Comparison of ENCODE assay signal across 24 cellular contexts in genomic region chr3:195073866-195074860, GRCh38.
DNase-seq lines count a peak whose midpoint lies in the region; ATAC-seq and TF ChIP-seq lines count a peak whose summit lies in the region.
"Had no signal": no experiment of that assay in that cellular context is flagged by ENCODE, and none has a peak within 500 bp of the region (broad histone marks: within the 10 kb centered on the region; RNA-seq: fewer than 3 reads in every experiment).

No MANE protein-coding gene starts in this region.

- no peak overlapping the region for H3K23ac ChIP-seq in mesenchymal stem cell (ENCODE audit: low read length in 2 of 2)

- DNase-seq in activated T-cell treated with anti-CD3 and anti-CD28 coated beads, Interleukin-2, amount 50 U/mL, for 1 hour: peak; percentile 12
- no peak for DNase-seq in activated T-cell treated with anti-CD3 and anti-CD28 coated beads, Interleukin-2, amount 50 U/mL, for 72 hours
- DNase-seq in RWPE2 (ENCODE audit: low spot score): peak; percentile 34
- DNase-seq in mesenchymal stem cell: no peak
- DNase-seq in tibial artery: peak; percentile 5 to 45
- no peak for DNase-seq in A673 (ENCODE audit: low spot score)
- DNase-seq in EL: no peak
- DNase-seq in activated CD8-positive, alpha-beta T cell treated with anti-CD3 and anti-CD28 coated beads for 36 hours: no peak
- DNase-seq: activated CD4-positive, alpha-beta T cell treated with anti-CD3 and anti-CD28 coated beads for 4 hours; activated gamma-delta T cell; amygdala; caudate nucleus; foreskin melanocyte; GDM1; hypothalamus; NCI-H510A; stimulated activated CD4-positive, alpha-beta T cell treated with anti-CD3 and anti-CD28 coated beads, Interleukin-2, amount 100 ng/mL, for 24 hours; stimulated activated naive CD8-positive, alpha-beta T cell treated with anti-CD3 and anti-CD28 coated beads, Interleukin-15, Interleukin-2, amounts not matched to agents 100 U/mL and 50 U/mL, for 24 hours; SW 1271 had no signal

- H3K4me1 ChIP-seq in RWPE2 (ENCODE audit: insufficient read depth, poor library complexity, severe bottlenecking) (no peaks in the 10 kb centered on the region), mesenchymal stem cell (ENCODE audit: control insufficient read depth, insufficient read depth, low read depth, low read length) (peaks cover 9% of the 10 kb centered on the region), tibial artery (no peaks in the 10 kb centered on the region), A673 (ENCODE audit: insufficient read depth, low read length, poor library complexity, severe bottlenecking) (no peaks in the 10 kb centered on the region)
- H3K4me1 ChIP-seq: A549 had no signal

- ATAC-seq in activated T-cell treated with anti-CD3 and anti-CD28 coated beads, Interleukin-2, amount 50 U/mL, for 72 hours (replicated peaks in 1 of 2): no peak
- ATAC-seq in RWPE2 (ENCODE audit: low read depth): no peak
- no peak for ATAC-seq in activated CD8-positive, alpha-beta T cell treated with anti-CD3 and anti-CD28 coated beads for 36 hours
- ATAC-seq: A549; naive thymus-derived CD8-positive, alpha-beta T cell; stimulated activated naive CD8-positive, alpha-beta T cell treated with anti-CD3 and anti-CD28 coated beads, Interleukin-15, Interleukin-2, amounts not matched to agents 100 U/mL and 50 U/mL, for 24 hours had no signal

- 93% methylated on average over 25 of the region's 25 CpGs for WGBS in mesenchymal stem cell

- H3K27me3 Mint-ChIP-seq in activated T-cell treated with anti-CD3 and anti-CD28 coated beads, Interleukin-2, amount 50 U/mL, for 72 hours (ENCODE audit: low read depth): no peaks in the 10 kb centered on the region
- no peaks in the 10 kb centered on the region for H3K27me3 Mint-ChIP-seq in activated CD8-positive, alpha-beta T cell treated with anti-CD3 and anti-CD28 coated beads for 36 hours
- H3K27me3 Mint-ChIP-seq: naive thymus-derived CD8-positive, alpha-beta T cell; type B pancreatic cell had no signal

- H3K4me3 Mint-ChIP-seq in activated T-cell treated with anti-CD3 and anti-CD28 coated beads, Interleukin-2, amount 50 U/mL, for 72 hours: no peak overlapping the region
- no peak overlapping the region for H3K4me3 Mint-ChIP-seq in activated CD8-positive, alpha-beta T cell treated with anti-CD3 and anti-CD28 coated beads for 36 hours
- H3K4me3 Mint-ChIP-seq: naive thymus-derived CD8-positive, alpha-beta T cell; type B pancreatic cell had no signal

- no peak overlapping the region for H4K8ac ChIP-seq in mesenchymal stem cell (ENCODE audit: low read length)

- no peak overlapping the region for H2BK120ac ChIP-seq in mesenchymal stem cell (ENCODE audit: low read depth, low read length)

- H2BK5ac ChIP-seq in mesenchymal stem cell (ENCODE audit: low read depth, low read length, poor library complexity, severe bottlenecking): no peak overlapping the region

- no peak overlapping the region for H3K27ac Mint-ChIP-seq in activated T-cell treated with anti-CD3 and anti-CD28 coated beads, Interleukin-2, amount 50 U/mL, for 72 hours
- no peak overlapping the region for H3K27ac Mint-ChIP-seq in activated CD8-positive, alpha-beta T cell treated with anti-CD3 and anti-CD28 coated beads for 36 hours
- H3K27ac Mint-ChIP-seq: naive thymus-derived CD8-positive, alpha-beta T cell; type B pancreatic cell had no signal

- no peaks in the 10 kb centered on the region for H3K9me3 Mint-ChIP-seq in activated T-cell treated with anti-CD3 and anti-CD28 coated beads, Interleukin-2, amount 50 U/mL, for 72 hours
- no peaks in the 10 kb centered on the region for H3K9me3 Mint-ChIP-seq in activated CD8-positive, alpha-beta T cell treated with anti-CD3 and anti-CD28 coated beads for 36 hours
- H3K9me3 Mint-ChIP-seq: naive thymus-derived CD8-positive, alpha-beta T cell; type B pancreatic cell had no signal

- no peaks in the 10 kb centered on the region for H3K4me1 Mint-ChIP-seq in activated T-cell treated with anti-CD3 and anti-CD28 coated beads, Interleukin-2, amount 50 U/mL, for 72 hours (ENCODE audit: low read depth)
- H3K4me1 Mint-ChIP-seq in activated CD8-positive, alpha-beta T cell treated with anti-CD3 and anti-CD28 coated beads for 36 hours (ENCODE audit: low read depth): peaks cover 4% of the 10 kb centered on the region

- H3K27me3 ChIP-seq in RWPE2 (ENCODE audit: insufficient read depth, poor library complexity, severe bottlenecking): no peaks in the 10 kb centered on the region
- H3K27me3 ChIP-seq in mesenchymal stem cell (ENCODE audit: control insufficient read depth in 1 of 2, insufficient read depth in 1 of 2, low read length in 2 of 2): no peaks in the 10 kb centered on the region
- no peaks in the 10 kb centered on the region for H3K27me3 ChIP-seq in tibial artery
- no peaks in the 10 kb centered on the region for H3K27me3 ChIP-seq in A673 (replicated peaks; ENCODE audit: insufficient read depth, low read depth, low read length, poor library complexity)
- H3K27me3 ChIP-seq: dorsolateral prefrontal cortex had no signal

- no peak overlapping the region for H2BK15ac ChIP-seq in mesenchymal stem cell (ENCODE audit: low read depth, poor library complexity, severe bottlenecking)

- no peak overlapping the region for H2AK5ac ChIP-seq in mesenchymal stem cell (ENCODE audit: low read length, severe bottlenecking)

- no peak overlapping the region for H3K4me3 ChIP-seq in RWPE2 (ENCODE audit: severe bottlenecking)
- H3K4me3 ChIP-seq in mesenchymal stem cell (ENCODE audit: insufficient read depth in 1 of 2, low read depth in 1 of 2, low read length in 2 of 2): no peak overlapping the region
- H3K4me3 ChIP-seq in tibial artery: no peak overlapping the region
- H3K4me3 ChIP-seq in A673 (ENCODE audit: low read depth, low read length, poor library complexity, severe bottlenecking): no peak overlapping the region
- H3K4me3 ChIP-seq: A549, dorsolateral prefrontal cortex had no signal

- peak overlapping the region; percentile 4 for H4K91ac ChIP-seq in mesenchymal stem cell (ENCODE audit: low read length)

- TF ChIP-seq CTCF in RWPE2 (IDR thresholded peaks at IDR 0.05; ENCODE audit: poor library complexity, severe bottlenecking): no peak
- no peak for TF ChIP-seq CTCF in tibial artery (IDR thresholded peaks at IDR 0.05)
- TF ChIP-seq CTCF in A673 (conservative IDR thresholded peaks at IDR 0.05; ENCODE audit: low read depth, low read length): no peak
- TF ChIP-seq CTCF in activated CD8-positive, alpha-beta T cell treated with anti-CD3 and anti-CD28 coated beads for 36 hours (IDR thresholded peaks at IDR 0.05): no peak

- POLR2A ChIA-PET in A673 (lab: Charles Lee; ENCODE audit: low non-redundant PET): no interaction called here
- POLR2A ChIA-PET in activated CD8-positive, alpha-beta T cell treated with anti-CD3 and anti-CD28 coated beads for 36 hours (lab: Charles Lee): no interaction called here

- H2AFZ ChIP-seq in mesenchymal stem cell (ENCODE audit: low read depth, low read length): no peak overlapping the region

- peaks cover 0 to 2% of the 10 kb centered on the region in 2 donors for H3K36me3 Mint-ChIP-seq in activated T-cell treated with anti-CD3 and anti-CD28 coated beads, Interleukin-2, amount 50 U/mL, for 72 hours (ENCODE audit: insufficient read depth in 2 of 2)
- no peaks in the 10 kb centered on the region for H3K36me3 Mint-ChIP-seq in activated CD8-positive, alpha-beta T cell treated with anti-CD3 and anti-CD28 coated beads for 36 hours (ENCODE audit: low read depth)

- no peak overlapping the region for H3K4me2 ChIP-seq in mesenchymal stem cell (ENCODE audit: low read length, poor library complexity, severe bottlenecking)
- H3K4me2 ChIP-seq: A549 had no signal

- peaks cover 5% of the 10 kb centered on the region for H3K79me1 ChIP-seq in mesenchymal stem cell (replicated peaks; ENCODE audit: low read length, poor library complexity, severe bottlenecking)

- H3K14ac ChIP-seq in mesenchymal stem cell (ENCODE audit: low read length in 2 of 2): no peak overlapping the region

- H3K36me3 ChIP-seq in RWPE2 (ENCODE audit: low read depth) (no peaks in the 10 kb centered on the region), mesenchymal stem cell (ENCODE audit: control insufficient read depth in 1 of 2, insufficient read depth in 2 of 2, low read depth in 1 of 2, low read length in 2 of 2) (peaks cover 6 to 37% of the 10 kb centered on the region in 2 experiments), tibial artery (peaks cover 0 to 7% (median 6%) of the 10 kb centered on the region in 3 donors), A673 (ENCODE audit: insufficient read depth, low read length, poor library complexity, severe bottlenecking) (peaks cover 4% of the 10 kb centered on the region)

- no peak overlapping the region for H3K4ac ChIP-seq in mesenchymal stem cell (ENCODE audit: low read depth in 1 of 2, low read length in 2 of 2)

- H3K27ac ChIP-seq in RWPE2 (ENCODE audit: poor library complexity, severe bottlenecking) (no peak overlapping the region), mesenchymal stem cell (ENCODE audit: low read length, poor library complexity, severe bottlenecking) (no peak overlapping the region), tibial artery (no peak overlapping the region), A673 (ENCODE audit: low read depth, low read length, poor library complexity, severe bottlenecking) (no peak overlapping the region)
- H3K27ac ChIP-seq: A549, C4-2B, dorsolateral prefrontal cortex had no signal

- H3K9me3 ChIP-seq in RWPE2 (ENCODE audit: severe bottlenecking) (no peaks in the 10 kb centered on the region), mesenchymal stem cell (ENCODE audit: control insufficient read depth, low read length) (no peaks in the 10 kb centered on the region), tibial artery (no peaks in the 10 kb centered on the region), A673 (ENCODE audit: low read depth, low read length, poor library complexity, severe bottlenecking) (no peaks in the 10 kb centered on the region)
- H3K9me3 ChIP-seq: A549 had no signal

- no TSS peak for BruUV-seq in A673 (replicated peaks; lab: Mats Ljungman, UMichigan)

- CTCF ChIA-PET in A673 (lab: Charles Lee): no interaction called here
- CTCF ChIA-PET in activated CD8-positive, alpha-beta T cell treated with anti-CD3 and anti-CD28 coated beads for 36 hours (lab: Charles Lee): no interaction called here

- H2BK12ac ChIP-seq in mesenchymal stem cell (ENCODE audit: low read length in 2 of 2): no peak overlapping the region

- H3K9ac ChIP-seq in mesenchymal stem cell (ENCODE audit: low read length): no peak overlapping the region

- no peak overlapping the region for H3K18ac ChIP-seq in mesenchymal stem cell (ENCODE audit: low read depth in 1 of 2, low read length in 2 of 2)

- intact Hi-C loops in tibial artery (cut with DNase I; ENCODE audit: low total_unique reads) (no loop called here), A673 (cut with micrococcal nuclease; ENCODE audit: unreplicated experiment) (no loop called here)
- intact Hi-C loops in activated CD8-positive, alpha-beta T cell treated with anti-CD3 and anti-CD28 coated beads for 36 hours (cut with micrococcal nuclease): no loop called here

Comparison
In these comparisons a context has a peak if more than half of its experiments do, and no peak if none do; other contexts are left out.
1. DNase-seq: peak in activated T-cell treated with anti-CD3 and anti-CD28 coated beads, Interleukin-2, amount 50 U/mL, for 1 hour (single experiment), RWPE2 (single experiment) and tibial artery (2 of 2); none in activated T-cell treated with anti-CD3 and anti-CD28 coated beads, Interleukin-2, amount 50 U/mL, for 72 hours (0 of 2), mesenchymal stem cell (single experiment), A673 (single experiment), EL (single experiment) and activated CD8-positive, alpha-beta T cell treated with anti-CD3 and anti-CD28 coated beads for 36 hours (single experiment).